ENCODE assay signal across 19 cellular contexts in the genomic region with DNA sequence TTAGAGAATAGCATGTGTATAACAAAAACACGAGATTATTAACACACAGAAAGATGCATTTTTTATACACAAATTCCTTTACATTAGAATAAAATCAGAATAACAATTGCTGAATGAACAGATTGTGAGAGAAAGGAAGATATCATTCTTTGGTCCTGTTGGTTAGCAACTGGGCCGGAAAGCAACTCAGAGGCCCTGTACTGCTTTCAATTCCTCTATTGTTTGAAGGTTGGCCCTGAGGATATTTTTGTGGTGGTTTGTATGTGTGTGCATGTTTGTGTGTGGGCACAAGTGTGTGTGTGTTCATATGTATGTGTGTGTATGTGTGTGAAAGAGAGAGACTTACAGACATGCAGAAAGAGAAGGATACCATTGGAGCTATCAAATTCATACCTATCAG.
"Had no signal": no experiment of that assay in that cellular context is flagged by ENCODE, and none has a peak within 500 bp of the region (broad histone marks: within the 10 kb centered on the region; RNA-seq: fewer than 3 reads in every experiment).

No MANE protein-coding gene starts in this region.

- H3K27me3 Mint-ChIP-seq: activated CD8-positive, alpha-beta memory T cell treated with anti-CD3 and anti-CD28 coated beads, Interleukin-2, amount 10 ng/mL, durations not matched to agents 7 days and 5 days; activated T-cell treated with anti-CD3 and anti-CD28 coated beads, Interleukin-2, amount 50 U/mL, for 24 hours; central memory CD8-positive, alpha-beta T cell; stimulated activated naive CD8-positive, alpha-beta T cell treated with anti-CD3 and anti-CD28 coated beads, Interleukin-15, amount 100 ng/mL, for 72 hours had no signal

- DNase-seq: activated CD4-positive, alpha-beta T cell treated with anti-CD3 and anti-CD28 coated beads, Interleukin-2, amount 50 U/mL, for 48 hours; activated CD4-positive, CD25-positive, alpha-beta regulatory T cell treated with anti-CD3 and anti-CD28 coated beads, Interleukin-2, amount 50 U/mL, for 72 hours; activated CD8-positive, alpha-beta memory T cell treated with anti-CD3 and anti-CD28 coated beads, Interleukin-2, amount 10 ng/mL, durations not matched to agents 7 days and 5 days; activated effector memory CD4-positive, alpha-beta T cell treated with anti-CD3 and anti-CD28 coated beads, Interleukin-2, amount 50 U/mL, for 16 hours; activated T-cell treated with anti-CD3 and anti-CD28 coated beads, Interleukin-2, amount 50 U/mL, for 24 hours; amniotic stem cell; effector memory CD8-positive, alpha-beta T cell; left ventricle myocardium superior; psoas muscle; sigmoid colon; stimulated activated CD4-positive, alpha-beta T cell treated with anti-CD3 and anti-CD28 coated beads, Interleukin-4, amount 100 ng/mL, for 1 hour; stimulated activated CD8-positive, alpha-beta memory T cell treated with anti-CD3 and anti-CD28 coated beads, Interleukin-4, amount 100 ng/mL, for 48 hours; stimulated activated naive CD8-positive, alpha-beta T cell treated with anti-CD3 and anti-CD28 coated beads, Interleukin-15, amount 100 ng/mL, for 72 hours had no signal

- ATAC-seq: activated CD8-positive, alpha-beta memory T cell treated with anti-CD3 and anti-CD28 coated beads, Interleukin-2, amount 10 ng/mL, durations not matched to agents 7 days and 5 days; activated naive CD4-positive, alpha-beta T cell treated with anti-CD3 and anti-CD28 coated beads, Interleukin-2, amount 50 U/mL, for 72 hours; effector memory CD8-positive, alpha-beta T cell; left ventricle myocardium superior; psoas muscle; stimulated activated naive CD8-positive, alpha-beta T cell treated with anti-CD3 and anti-CD28 coated beads, Interleukin-15, amount 100 ng/mL, for 72 hours had no signal

- H3K36me3 ChIP-seq: sigmoid colon, thoracic aorta had no signal

- H3K9me3 Mint-ChIP-seq: central memory CD8-positive, alpha-beta T cell; effector memory CD8-positive, alpha-beta T cell had no signal

- H3K4me3 Mint-ChIP-seq: activated CD8-positive, alpha-beta memory T cell treated with anti-CD3 and anti-CD28 coated beads, Interleukin-2, amount 10 ng/mL, durations not matched to agents 7 days and 5 days; activated T-cell treated with anti-CD3 and anti-CD28 coated beads, Interleukin-2, amount 50 U/mL, for 24 hours; brain; central memory CD8-positive, alpha-beta T cell; effector memory CD8-positive, alpha-beta T cell; stimulated activated naive CD8-positive, alpha-beta T cell treated with anti-CD3 and anti-CD28 coated beads, Interleukin-15, amount 100 ng/mL, for 72 hours; T-helper 1 cell treated with Interleukin-12 subunit alpha and Interleukin-12 subunit beta and Interleukin-4 antibody, amounts not matched to agents 30 μg/mL and 1 μg/mL, for 36 hours had no signal

- H3K4me1 ChIP-seq: psoas muscle, sigmoid colon had no signal

- H3K4me2 ChIP-seq: hepatocyte had no signal

- H3K36me3 Mint-ChIP-seq: activated CD8-positive, alpha-beta memory T cell treated with anti-CD3 and anti-CD28 coated beads, Interleukin-2, amount 10 ng/mL, durations not matched to agents 7 days and 5 days had no signal

- H3K4me1 Mint-ChIP-seq: activated CD8-positive, alpha-beta memory T cell treated with anti-CD3 and anti-CD28 coated beads, Interleukin-2, amount 10 ng/mL, durations not matched to agents 7 days and 5 days; central memory CD8-positive, alpha-beta T cell; stimulated activated naive CD8-positive, alpha-beta T cell treated with anti-CD3 and anti-CD28 coated beads, Interleukin-15, amount 100 ng/mL, for 72 hours had no signal

- H3K27ac Mint-ChIP-seq: activated CD8-positive, alpha-beta memory T cell treated with anti-CD3 and anti-CD28 coated beads, Interleukin-2, amount 10 ng/mL, durations not matched to agents 7 days and 5 days; activated naive CD4-positive, alpha-beta T cell treated with anti-CD3 and anti-CD28 coated beads, Interleukin-2, amount 50 U/mL, for 72 hours; activated T-cell treated with anti-CD3 and anti-CD28 coated beads, Interleukin-2, amount 50 U/mL, for 24 hours; effector memory CD8-positive, alpha-beta T cell; stimulated activated naive CD8-positive, alpha-beta T cell treated with anti-CD3 and anti-CD28 coated beads, Interleukin-15, amount 100 ng/mL, for 72 hours; T-helper 1 cell treated with Interleukin-12 subunit alpha and Interleukin-12 subunit beta and Interleukin-4 antibody, amounts not matched to agents 30 μg/mL and 1 μg/mL, for 36 hours had no signal

- H3K79me2 ChIP-seq: hepatocyte had no signal

- H3K27me3 ChIP-seq: hepatocyte, sigmoid colon had no signal

- H3K9me3 ChIP-seq: sigmoid colon, thoracic aorta had no signal

- H2AFZ ChIP-seq: hepatocyte had no signal

- H3K27ac ChIP-seq: hepatocyte, psoas muscle, sigmoid colon, thoracic aorta had no signal

- H3K4me3 ChIP-seq: hepatocyte, psoas muscle, sigmoid colon, thoracic aorta had no signal
